In the genomic region with DNA sequence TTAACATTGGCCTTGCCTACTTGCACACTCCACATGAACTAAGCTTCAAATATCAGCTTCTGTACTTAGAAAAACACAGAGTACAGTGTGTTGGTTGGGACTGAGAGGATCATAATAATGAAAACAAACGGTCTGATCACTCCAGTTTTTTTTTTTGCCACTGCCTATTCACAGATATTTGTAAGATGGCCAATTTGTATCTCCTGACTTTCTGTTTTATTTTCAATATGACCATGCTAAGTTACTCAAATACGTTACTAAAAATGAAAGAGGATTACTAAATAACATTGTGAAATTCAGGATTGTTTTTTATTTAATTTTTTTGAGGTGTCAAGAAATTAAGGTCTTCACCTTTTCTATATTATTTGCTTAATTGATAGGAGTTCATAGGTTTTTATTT, we compare ENCODE assay signal across 26 cellular contexts.
"Had no signal": no experiment of that assay in that cellular context is flagged by ENCODE, and none has a peak within 500 bp of the region (broad histone marks: within the 10 kb centered on the region; RNA-seq: fewer than 3 reads in every experiment).

No MANE protein-coding gene starts in this region.

- H3K27me3 ChIP-seq: breast epithelium, dorsolateral prefrontal cortex, ovary, spleen had no signal

- H3K4me3 ChIP-seq: breast epithelium, dorsolateral prefrontal cortex, left ventricle myocardium inferior, ovary, prostate gland, spleen, thoracic aorta had no signal

- FAIRE-seq: astrocyte, colon, endothelial cell of umbilical vein had no signal

- H3K36me3 ChIP-seq: breast epithelium, left ventricle myocardium inferior, ovary, prostate gland, spleen, thoracic aorta had no signal

- DNase-seq: activated B cell treated with CpG ODN at 0.5 μM for 24 hours; activated CD4-positive, alpha-beta T cell treated with anti-CD3 and anti-CD28 coated beads for 36 hours; activated CD4-positive, alpha-beta T cell treated with anti-CD3 and anti-CD28 coated beads, Interleukin-2, amount 50 U/mL, for 48 hours; activated CD8-positive, alpha-beta memory T cell treated with anti-CD3 and anti-CD28 coated beads, Interleukin-2, amount 50 U/mL, for 48 hours; activated naive CD4-positive, alpha-beta T cell; activated T-cell treated with anti-CD3 and anti-CD28 coated beads, Interleukin-2, amount 50 U/mL, for 4 hours; dorsolateral prefrontal cortex; effector memory CD8-positive, alpha-beta T cell; foreskin melanocyte; head of caudate nucleus; hypothalamus; left ventricle myocardium inferior; mammary epithelial cell; naive thymus-derived CD8-positive, alpha-beta T cell; ovary; spleen; stimulated activated CD4-positive, alpha-beta T cell treated with anti-CD3 and anti-CD28 coated beads, Interleukin-4, amount 100 ng/mL, for 24 hours; stimulated activated naive CD4-positive, alpha-beta T cell treated with Interleukin-2 at 50 U/mL for 16 hours; T1000 had no signal

- H3K4me1 ChIP-seq: breast epithelium, left ventricle myocardium inferior, prostate gland, spleen had no signal

- H3K9me3 ChIP-seq: breast epithelium, left ventricle myocardium inferior, ovary, prostate gland, spleen, thoracic aorta had no signal

- ATAC-seq: activated CD4-positive, alpha-beta T cell treated with anti-CD3 and anti-CD28 coated beads for 36 hours; activated T-cell treated with anti-CD3 and anti-CD28 coated beads, Interleukin-2, amount 50 U/mL, for 4 hours; effector memory CD8-positive, alpha-beta T cell; esophagus mucosa; naive thymus-derived CD8-positive, alpha-beta T cell had no signal
